16 cellular contexts compared by ENCODE assay signal in genomic region chr2:31270136-31270535, GRCh38. TPM values are rescaled to one million over a fixed set of nuclear protein-coding genes. Genes with fewer than 3 reads are reported as not detected.
DNase-seq lines count a peak whose midpoint lies in the region; ATAC-seq and TF ChIP-seq lines count a peak whose summit lies in the region.
"Had no signal": no experiment of that assay in that cellular context is flagged by ENCODE, and none has a peak within 500 bp of the region (broad histone marks: within the 10 kb centered on the region; RNA-seq: fewer than 3 reads in every experiment).

No MANE protein-coding gene starts in this region.

- peaks cover 5% of the 10 kb centered on the region for H3K27me3 Mint-ChIP-seq in HFFc6 (ENCODE audit: insufficient read depth)
- H3K27me3 Mint-ChIP-seq in activated T-helper 17 cell treated with anti-CD3 and anti-CD28 coated beads, Interleukin-2, amount 50 U/mL, for 72 hours: peaks cover 17% of the 10 kb centered on the region

- DNase-seq in A172 (ENCODE audit: low spot score) (peak; percentile 66), HFFc6 (peak; percentile 85), fibroblast of the aortic adventitia (ENCODE audit: low read depth) (peak; percentile 39), left cardiac atrium (no peak), caudate nucleus (lab: John Stamatoyannopoulos, UW) (no peak), Right ventricle myocardium superior (no peak)
- no peak for DNase-seq in stimulated activated naive CD4-positive, alpha-beta T cell treated with Interleukin-2 at 50 U/mL for 16 hours (lab: John Stamatoyannopoulos, UW)
- DNase-seq: activated naive CD4-positive, alpha-beta T cell; erythroblast; Kasumi-1; NCI-H187 treated with DMSO at 0.1 percent for 48 hours; ovary had no signal

- H3K4me1 Mint-ChIP-seq in HFFc6 (ENCODE audit: low read depth): peaks cover 44% of the 10 kb centered on the region
- H3K4me1 Mint-ChIP-seq in activated T-helper 17 cell treated with anti-CD3 and anti-CD28 coated beads, Interleukin-2, amount 50 U/mL, for 72 hours: peaks cover 4% of the 10 kb centered on the region
- H3K4me1 Mint-ChIP-seq: central memory CD8-positive, alpha-beta T cell had no signal

- no peaks in the 10 kb centered on the region for H3K9me3 Mint-ChIP-seq in HFFc6
- H3K9me3 Mint-ChIP-seq in activated T-helper 17 cell treated with anti-CD3 and anti-CD28 coated beads, Interleukin-2, amount 50 U/mL, for 72 hours: no peaks in the 10 kb centered on the region
- H3K9me3 Mint-ChIP-seq: central memory CD8-positive, alpha-beta T cell had no signal

- peak overlapping the region; percentile 17; the same call in 1 of the 2 replicates for H3K4me3 Mint-ChIP-seq in HFFc6
- no peak overlapping the region for H3K4me3 Mint-ChIP-seq in activated T-helper 17 cell treated with anti-CD3 and anti-CD28 coated beads, Interleukin-2, amount 50 U/mL, for 72 hours
- H3K4me3 Mint-ChIP-seq: central memory CD8-positive, alpha-beta T cell had no signal

- peak overlapping the region; percentile 72 for H3K27ac Mint-ChIP-seq in HFFc6
- no peak overlapping the region for H3K27ac Mint-ChIP-seq in activated T-helper 17 cell treated with anti-CD3 and anti-CD28 coated beads, Interleukin-2, amount 50 U/mL, for 72 hours

- H3K4me3 ChIP-seq in fibroblast of the aortic adventitia (ENCODE audit: low read depth, low read length): no peak overlapping the region
- H3K4me3 ChIP-seq: A549, ovary, SJSA1 had no signal

- TF ChIP-seq CTCF in HFFc6 (IDR thresholded peaks at IDR 0.05) (no peak), fibroblast of the aortic adventitia (IDR thresholded peaks at IDR 0.05; ENCODE audit: insufficient read depth, low read length) (no peak)

- peak; percentile 84 for ATAC-seq in activated T-helper 17 cell treated with anti-CD3 and anti-CD28 coated beads, Interleukin-2, amount 50 U/mL, for 72 hours (replicated peaks)
- ATAC-seq in left cardiac atrium: no peak
- no peak for ATAC-seq in Right ventricle myocardium superior (ENCODE audit: poor library complexity)
- ATAC-seq: A549 had no signal

- no peak overlapping the region for H3K27ac ChIP-seq in caudate nucleus (ENCODE audit: low read depth, low read length)
- H3K27ac ChIP-seq: A549, ovary, SJSA1 had no signal

- peaks cover 27% of the 10 kb centered on the region for H3K36me3 Mint-ChIP-seq in HFFc6 (ENCODE audit: low read depth)
- no peaks in the 10 kb centered on the region for H3K36me3 Mint-ChIP-seq in activated T-helper 17 cell treated with anti-CD3 and anti-CD28 coated beads, Interleukin-2, amount 50 U/mL, for 72 hours (ENCODE audit: low read depth)

- intact Hi-C loops in left cardiac atrium (cut with DNase I): no loop called here
- intact Hi-C loops in Right ventricle myocardium superior (cut with DNase I): no loop called here

RNA-seq across cellular contexts. Expression of gene EHD3, which starts 36.2 kb away (rescaled TPM):
- 3.2 and 4.0 TPM in 2 replicates for total RNA-seq in A172 (2014; rRNA removed; shearing (Covaris generic))
- 10 to 100 TPM; 49.6 to 70.6 (median 62.0) TPM for total RNA-seq in HFFc6 (2021; fragmentation: NEBNext Ultra II Directional; extraction: Animal tissue kit (Norgen Biotek cat#: 25700))
- total RNA-seq in activated T-helper 17 cell treated with anti-CD3 and anti-CD28 coated beads, Interleukin-2, amount 50 U/mL, for 72 hours: 1 to 10 TPM; 1.1 TPM
- 10.7 and 41.2 TPM in 2 replicates for total RNA-seq in fibroblast of the aortic adventitia (ENCODE audit: low replicate concordance)
- 10 to 100 TPM in 1 of 2 donors, 1 to 10 TPM in 1; 8.1 to 11.7 TPM for total RNA-seq in left cardiac atrium
- 23.0 TPM for total RNA-seq in Right ventricle myocardium superior

RNA-seq across cellular contexts. Expression of gene CAPN14, which starts 52.8 kb away (rescaled TPM):
- total RNA-seq in A172 (2014; rRNA removed; shearing (Covaris generic)): not detected in 2 replicates
- under 1 TPM; 0.06 to 0.14 (median 0.07) TPM for total RNA-seq in HFFc6 (2021; fragmentation: NEBNext Ultra II Directional; extraction: Animal tissue kit (Norgen Biotek cat#: 25700))
- under 1 TPM; 0.53 to 0.67 TPM for total RNA-seq in activated T-helper 17 cell treated with anti-CD3 and anti-CD28 coated beads, Interleukin-2, amount 50 U/mL, for 72 hours
- total RNA-seq in fibroblast of the aortic adventitia (ENCODE audit: low replicate concordance) (0.09 and 0.16 TPM in 2 replicates), left cardiac atrium (under 1 TPM; 0.12 to 0.26 TPM), Right ventricle myocardium superior (0.32 TPM)
- total RNA-seq: SJSA1 had no signal

Comparison
In these comparisons a context has a peak if more than half of its experiments do, and no peak if none do; other contexts are left out.
1. DNase-seq: peak in A172 (single experiment), HFFc6 (single experiment) and fibroblast of the aortic adventitia (single experiment); none in left cardiac atrium (single experiment), caudate nucleus (0 of 61), Right ventricle myocardium superior (single experiment) and stimulated activated naive CD4-positive, alpha-beta T cell treated with Interleukin-2 at 50 U/mL for 16 hours (single experiment).